In the genomic region with DNA sequence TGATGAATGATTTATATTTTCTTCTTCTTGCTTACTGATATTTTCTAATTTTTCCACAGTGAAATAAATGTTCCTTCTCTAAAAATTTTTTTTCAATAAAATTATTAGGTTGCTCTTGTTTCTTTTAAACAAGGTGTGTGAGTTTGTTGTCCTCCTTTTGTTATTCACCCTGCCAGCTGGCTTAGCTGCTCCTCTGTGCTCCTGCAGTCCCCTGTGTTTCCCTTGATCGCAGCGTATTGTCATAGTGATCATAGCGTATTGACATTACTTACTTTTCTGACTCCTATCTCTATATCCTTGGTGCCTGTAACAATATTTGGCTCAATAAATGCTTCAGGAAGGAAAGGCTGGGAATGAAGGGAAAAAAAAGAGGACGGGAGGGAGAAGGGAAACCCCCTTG, we compare ENCODE assay signal across 18 cellular contexts. TPM values are rescaled to one million over a fixed set of nuclear protein-coding genes. Genes with fewer than 3 reads are reported as not detected.
A peak's percentile ranks its signal among the peaks of the same experiment; 100 is the strongest.
DNase-seq lines count a peak whose midpoint lies in the region; ATAC-seq and TF ChIP-seq lines count a peak whose summit lies in the region.
"Had no signal": no experiment of that assay in that cellular context is flagged by ENCODE, and none has a peak within 500 bp of the region (broad histone marks: within the 10 kb centered on the region; RNA-seq: fewer than 3 reads in every experiment).

No MANE protein-coding gene starts in this region.

- no peaks in the 10 kb centered on the region for H3K27me3 Mint-ChIP-seq in H9 (ENCODE audit: low read depth)
- H3K27me3 Mint-ChIP-seq in glutamatergic neuron (ENCODE audit: unreplicated experiment), result peaks cover 2% of the 10 kb centered on the region
- H3K27me3 Mint-ChIP-seq in stimulated activated naive B cell treated with anti-CD40 and anti-IgM and Interleukin-4, amounts not matched to agents 10 μg/mL and 1 μg/mL and 100 μg/mL, for 72 hours, result no peaks in the 10 kb centered on the region
- no peaks in the 10 kb centered on the region for H3K27me3 Mint-ChIP-seq in activated CD4-positive, alpha-beta memory T cell treated with anti-CD3 and anti-CD28 coated beads, Interleukin-2, amount 10 ng/mL, durations not matched to agents 7 days and 5 days
- H3K27me3 Mint-ChIP-seq: CD4-positive, alpha-beta T cell had no signal

- H3K56ac ChIP-seq in H9 (ENCODE audit: insufficient read length, low read depth, low read length), result no peak overlapping the region

- H2BK120ac ChIP-seq in H9 (ENCODE audit: low read depth, low read length, poor library complexity, severe bottlenecking), result no peak overlapping the region

- DNase-seq in DMS53 (lab: John Stamatoyannopoulos, UW) (peak; percentile 22), DMS53 treated with DMSO at 0.1 percent for 48 hours (lab: John Stamatoyannopoulos, UW; ENCODE audit: unreplicated experiment) (no peak), H9 (peak; percentile 38), glutamatergic neuron (no peak), sciatic nerve (ENCODE audit: low spot score) (no peak), KG1 (lab: John Stamatoyannopoulos, UW) (no peak)
- DNase-seq in stimulated activated naive B cell treated with anti-CD40 and anti-IgM and Interleukin-4, amounts not matched to agents 10 μg/mL and 1 μg/mL and 100 μg/mL, for 72 hours, result no peak
- no peak for DNase-seq in activated CD4-positive, alpha-beta memory T cell treated with anti-CD3 and anti-CD28 coated beads, Interleukin-2, amount 10 ng/mL, durations not matched to agents 7 days and 5 days
- DNase-seq: AML-193; CD4-positive, alpha-beta T cell; DMS153; DND-41; EL; HCEC 1CT had no signal

- H3K36me3 Mint-ChIP-seq in H9 (ENCODE audit: insufficient read depth in 1 of 3, low read depth in 3 of 3) (peaks cover 0 to 6% (median 5%) of the 10 kb centered on the region in 3 experiments; a peak in 4 of 7 replicates), glutamatergic neuron (ENCODE audit: unreplicated experiment) (no peaks in the 10 kb centered on the region)
- H3K36me3 Mint-ChIP-seq in stimulated activated naive B cell treated with anti-CD40 and anti-IgM and Interleukin-4, amounts not matched to agents 10 μg/mL and 1 μg/mL and 100 μg/mL, for 72 hours, result peaks cover 22 to 33% of the 10 kb centered on the region in 2 donors
- peaks cover 21% of the 10 kb centered on the region for H3K36me3 Mint-ChIP-seq in activated CD4-positive, alpha-beta memory T cell treated with anti-CD3 and anti-CD28 coated beads, Interleukin-2, amount 10 ng/mL, durations not matched to agents 7 days and 5 days (ENCODE audit: low read depth)

- H2AK5ac ChIP-seq in H9 (ENCODE audit: insufficient read length, low read length), result no peak overlapping the region

- H3K14ac ChIP-seq in H9 (ENCODE audit: insufficient read depth, low read length), result no peak overlapping the region

- CTCF ChIA-PET in activated CD4-positive, alpha-beta memory T cell treated with anti-CD3 and anti-CD28 coated beads, Interleukin-2, amount 10 ng/mL, durations not matched to agents 7 days and 5 days (lab: Charles Lee), result no interaction called here

- H3K4ac ChIP-seq in H9 (ENCODE audit: low read depth, low read length), result no peak overlapping the region

- H4K8ac ChIP-seq in H9 (replicated peaks; ENCODE audit: insufficient read length, low read depth, low read length), result no peak overlapping the region

- no peak for TF ChIP-seq CTCF in H9 (conservative IDR thresholded peaks at IDR 0.05)
- TF ChIP-seq CTCF in glutamatergic neuron (IDR thresholded peaks at IDR 0.05; ENCODE audit: partially characterized antibody, unreplicated experiment), result no peak

- H3K18ac ChIP-seq in H9 (ENCODE audit: insufficient read length, low read depth, low read length), result no peak overlapping the region

- intact Hi-C loops in sciatic nerve (cut with DNase I), result no loop called here

- no peak overlapping the region for H4K5ac ChIP-seq in H9 (ENCODE audit: insufficient read length, low read depth, low read length)

- no peak overlapping the region for H2BK20ac ChIP-seq in H9 (ENCODE audit: low read depth, low read length, poor library complexity, severe bottlenecking)

- H3K9ac ChIP-seq in H9 (ENCODE audit: extremely low read depth, insufficient read length, low read length), result no peak overlapping the region

- H3K27me3 ChIP-seq in H9 (ENCODE audit: insufficient read depth, low read length), result no peaks in the 10 kb centered on the region

- ATAC-seq in sciatic nerve, result peak; percentile 50
- ATAC-seq in stimulated activated naive B cell treated with anti-CD40 and anti-IgM and Interleukin-4, amounts not matched to agents 10 μg/mL and 1 μg/mL and 100 μg/mL, for 72 hours (replicated peaks), result no peak
- ATAC-seq: A549 had no signal

- no peak overlapping the region for H3K4me3 Mint-ChIP-seq in H9
- H3K4me3 Mint-ChIP-seq in glutamatergic neuron (ENCODE audit: unreplicated experiment), result no peak overlapping the region
- H3K4me3 Mint-ChIP-seq in stimulated activated naive B cell treated with anti-CD40 and anti-IgM and Interleukin-4, amounts not matched to agents 10 μg/mL and 1 μg/mL and 100 μg/mL, for 72 hours, result no peak overlapping the region
- no peak overlapping the region for H3K4me3 Mint-ChIP-seq in activated CD4-positive, alpha-beta memory T cell treated with anti-CD3 and anti-CD28 coated beads, Interleukin-2, amount 10 ng/mL, durations not matched to agents 7 days and 5 days
- H3K4me3 Mint-ChIP-seq: CD4-positive, alpha-beta T cell had no signal

- no peaks in the 10 kb centered on the region for H4K20me1 ChIP-seq in H9 (ENCODE audit: control insufficient read depth, insufficient read depth, insufficient read length)

- no peak overlapping the region for H2BK12ac ChIP-seq in H9 (ENCODE audit: insufficient read length, low read depth, low read length)

- H2BK5ac ChIP-seq in H9 (ENCODE audit: insufficient read length, low read length), result no peak overlapping the region

- no peaks in the 10 kb centered on the region for H3K79me2 ChIP-seq in H9 (ENCODE audit: insufficient read depth, low read length)

- no peak overlapping the region for H2AFZ ChIP-seq in H9 (ENCODE audit: low read length)

- no peak overlapping the region for H4K91ac ChIP-seq in H9 (ENCODE audit: insufficient read length, low read depth, low read length)

- no peaks in the 10 kb centered on the region for H3K4me1 ChIP-seq in H9 (ENCODE audit: insufficient read depth, low read length)
- H3K4me1 ChIP-seq: A549 had no signal

- H3K9me3 ChIP-seq in H9 (ENCODE audit: control insufficient read depth, low read depth, low read length), result no peaks in the 10 kb centered on the region
- H3K9me3 ChIP-seq: A549 had no signal

- H3T11ph ChIP-seq in H9 (ENCODE audit: low read length), result no peak overlapping the region

- H3K4me2 ChIP-seq in H9 (ENCODE audit: insufficient read depth, insufficient read length, low read length), result no peak overlapping the region
- H3K4me2 ChIP-seq: A549 had no signal

- H3K4me1 Mint-ChIP-seq in H9, result peaks cover 5 to 8% of the 10 kb centered on the region in 2 experiments
- peaks cover under 1% of the 10 kb centered on the region for H3K4me1 Mint-ChIP-seq in glutamatergic neuron (ENCODE audit: low read depth, unreplicated experiment)
- H3K4me1 Mint-ChIP-seq in stimulated activated naive B cell treated with anti-CD40 and anti-IgM and Interleukin-4, amounts not matched to agents 10 μg/mL and 1 μg/mL and 100 μg/mL, for 72 hours, result peaks cover 0 to 2% of the 10 kb centered on the region in 2 donors
- peaks cover 3% of the 10 kb centered on the region for H3K4me1 Mint-ChIP-seq in activated CD4-positive, alpha-beta memory T cell treated with anti-CD3 and anti-CD28 coated beads, Interleukin-2, amount 10 ng/mL, durations not matched to agents 7 days and 5 days

- H3K23ac ChIP-seq in H9 (ENCODE audit: insufficient read length, low read depth, low read length), result no peak overlapping the region

- no CpG with 5 or more reads among the region's 4 CpGs for WGBS in H9 (ENCODE audit: extremely low coverage, insufficient read length, low lambda C conversion rate)

- no peaks in the 10 kb centered on the region for H3K23me2 ChIP-seq in H9 (ENCODE audit: insufficient read length, low read depth, low read length, poor library complexity, severe bottlenecking)

- no peak overlapping the region for H2BK15ac ChIP-seq in H9 (ENCODE audit: low read depth, low read length)

- H3K9me3 Mint-ChIP-seq in H9, result no peaks in the 10 kb centered on the region
- no peaks in the 10 kb centered on the region for H3K9me3 Mint-ChIP-seq in glutamatergic neuron (ENCODE audit: unreplicated experiment)
- H3K9me3 Mint-ChIP-seq in stimulated activated naive B cell treated with anti-CD40 and anti-IgM and Interleukin-4, amounts not matched to agents 10 μg/mL and 1 μg/mL and 100 μg/mL, for 72 hours, result no peaks in the 10 kb centered on the region
- H3K9me3 Mint-ChIP-seq in activated CD4-positive, alpha-beta memory T cell treated with anti-CD3 and anti-CD28 coated beads, Interleukin-2, amount 10 ng/mL, durations not matched to agents 7 days and 5 days, result no peaks in the 10 kb centered on the region
- H3K9me3 Mint-ChIP-seq: CD4-positive, alpha-beta T cell had no signal

- POLR2A ChIA-PET in activated CD4-positive, alpha-beta memory T cell treated with anti-CD3 and anti-CD28 coated beads, Interleukin-2, amount 10 ng/mL, durations not matched to agents 7 days and 5 days (lab: Charles Lee), result interaction anchor here (0.5 kb wide), 1 partner anchor 337 kb away, joined by 3 read pairs; no protein-coding TSS in a partner anchor

- no peaks in the 10 kb centered on the region for H3K79me1 ChIP-seq in H9 (ENCODE audit: insufficient read depth, low read depth, low read length, poor library complexity, severe bottlenecking)

- no peak overlapping the region for H3K27ac ChIP-seq in H9 (ENCODE audit: insufficient read length, low read depth, low read length)
- H3K27ac ChIP-seq: 22Rv1, A549, C4-2B had no signal

- H3K27ac Mint-ChIP-seq in H9, result peak overlapping the region in 1 of 3 experiments; percentile 76; a peak in 2 of 7 replicates
- peak overlapping the region; percentile 29 for H3K27ac Mint-ChIP-seq in glutamatergic neuron (ENCODE audit: unreplicated experiment)
- no peak overlapping the region for H3K27ac Mint-ChIP-seq in stimulated activated naive B cell treated with anti-CD40 and anti-IgM and Interleukin-4, amounts not matched to agents 10 μg/mL and 1 μg/mL and 100 μg/mL, for 72 hours
- no peak overlapping the region for H3K27ac Mint-ChIP-seq in activated CD4-positive, alpha-beta memory T cell treated with anti-CD3 and anti-CD28 coated beads, Interleukin-2, amount 10 ng/mL, durations not matched to agents 7 days and 5 days
- H3K27ac Mint-ChIP-seq: CD4-positive, alpha-beta T cell had no signal

RNA-seq across cellular contexts. Expression of a gene that starts 24.9 kb away (rescaled TPM):
- total RNA-seq in H9 (2021) (0.17 and 0.29 TPM in 2 replicates), glutamatergic neuron (ENCODE audit: unreplicated experiment) (3.1 TPM), sciatic nerve (222 TPM)
- not detected for total RNA-seq in activated CD4-positive, alpha-beta memory T cell treated with anti-CD3 and anti-CD28 coated beads, Interleukin-2, amount 10 ng/mL, durations not matched to agents 7 days and 5 days
- total RNA-seq: CD4-positive, alpha-beta T cell; HT-29 had no signal

Comparison
In these comparisons a context has a peak if more than half of its experiments do, and no peak if none do; other contexts are left out.
1. DNase-seq: peak in DMS53 (single experiment) and H9 (single experiment); none in DMS53 treated with DMSO at 0.1 percent for 48 hours (single experiment), glutamatergic neuron (single experiment), sciatic nerve (single experiment), KG1 (single experiment), stimulated activated naive B cell treated with anti-CD40 and anti-IgM and Interleukin-4, amounts not matched to agents 10 μg/mL and 1 μg/mL and 100 μg/mL, for 72 hours (single experiment) and activated CD4-positive, alpha-beta memory T cell treated with anti-CD3 and anti-CD28 coated beads, Interleukin-2, amount 10 ng/mL, durations not matched to agents 7 days and 5 days (single experiment).
2. RNA of a gene that starts 24.9 kb away (total RNA-seq): 222 TPM in sciatic nerve (single experiment); 3.1 TPM in glutamatergic neuron (single experiment), 0.17 to 0.29 TPM in H9 and not detected in activated CD4-positive, alpha-beta memory T cell treated with anti-CD3 and anti-CD28 coated beads, Interleukin-2, amount 10 ng/mL, durations not matched to agents 7 days and 5 days; every median in the first group is over 10 times any median in the second.